ENCODE assay signal across 30 cellular contexts in the genomic region with DNA sequence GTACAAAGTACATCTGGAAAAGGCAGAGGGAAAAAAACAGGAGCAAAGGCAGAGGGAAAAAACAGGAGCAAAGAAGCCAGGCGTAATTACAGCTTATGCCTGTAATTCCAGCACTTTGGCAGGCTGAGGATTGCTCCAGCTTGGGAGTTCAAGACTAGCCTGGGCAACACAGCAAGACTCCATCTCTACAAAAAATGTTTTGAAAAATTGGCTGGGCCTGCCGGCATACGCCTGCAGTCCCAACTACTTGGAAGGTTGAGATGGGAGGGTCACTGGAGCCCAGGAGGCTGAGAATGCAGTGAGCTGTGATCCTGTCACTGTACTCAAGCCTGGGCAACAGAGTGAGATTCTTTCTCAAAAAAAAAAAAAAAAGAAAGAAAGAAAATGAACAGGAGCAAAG.
"Had no signal": no experiment of that assay in that cellular context is flagged by ENCODE, and none has a peak within 500 bp of the region (broad histone marks: within the 10 kb centered on the region; RNA-seq: fewer than 3 reads in every experiment).

No MANE protein-coding gene starts in this region.

- H3K4me1 Mint-ChIP-seq: natural killer cell, nephron had no signal

- H3K9me3 Mint-ChIP-seq: natural killer cell; nephron; neural progenitor cell; stimulated activated naive B cell treated with anti-CD40 and anti-IgM and Interleukin-4, amounts not matched to agents 10 μg/mL and 1 μg/mL and 100 μg/mL, for 72 hours; stimulated activated naive CD8-positive, alpha-beta T cell treated with anti-CD3 and anti-CD28 coated beads, Interleukin-15, Interleukin-2, amounts not matched to agents 100 ng/mL and 50 ng/mL, for 24 hours had no signal

- H3K9me3 ChIP-seq: ovary, psoas muscle, spleen, stomach, thoracic aorta, thyroid gland, tibial nerve, upper lobe of left lung, vagina had no signal

- H3K27me3 ChIP-seq: neural progenitor cell, ovary, spleen, thyroid gland, tibial nerve, vagina had no signal

- H3K36me3 ChIP-seq: neural progenitor cell, ovary, spleen, stomach, thoracic aorta, thyroid gland, tibial nerve, upper lobe of left lung, vagina had no signal

- DNase-seq: natural killer cell; occipital lobe; ovary; posterior cingulate gyrus; psoas muscle; right cardiac atrium; spleen; stimulated activated CD4-positive, alpha-beta T cell treated with anti-CD3 and anti-CD28 coated beads, Interleukin-12 subunit alpha, Interleukin-12 subunit beta, amount 100 ng/mL, for 4 hours; stimulated activated CD4-positive, alpha-beta T cell treated with anti-CD3 and anti-CD28 coated beads, Interleukin-1b, Interleukin-23, amount 100 ng/mL, for 48 hours; stimulated activated CD4-positive, alpha-beta T cell treated with anti-CD3 and anti-CD28 coated beads, Interleukin-4, amount 100 ng/mL, for 1 hour; stimulated activated CD4-positive, alpha-beta T cell treated with anti-CD3 and anti-CD28 coated beads, Interleukin-4, amount 100 ng/mL, for 4 hours; stimulated activated CD8-positive, alpha-beta memory T cell treated with anti-CD3 and anti-CD28 coated beads, Interleukin-4, amount 100 ng/mL, for 48 hours; stimulated activated naive B cell treated with anti-CD40 and anti-IgM and Interleukin-4, amounts not matched to agents 10 μg/mL and 1 μg/mL and 100 μg/mL, for 72 hours; stimulated activated naive CD4-positive, alpha-beta T cell treated with Interleukin-2 at 50 U/mL for 16 hours; stomach; thyroid gland; trophoblast cell; upper lobe of left lung had no signal

- FAIRE-seq: urothelium cell line had no signal

- H3K4me3 ChIP-seq: neural progenitor cell, ovary, psoas muscle, skin epidermis, smooth muscle cell, spleen, stomach, thoracic aorta, thyroid gland, tibial nerve, upper lobe of left lung, vagina had no signal

- H3K4me3 Mint-ChIP-seq: natural killer cell; nephron; neural progenitor cell; stimulated activated naive B cell treated with anti-CD40 and anti-IgM and Interleukin-4, amounts not matched to agents 10 μg/mL and 1 μg/mL and 100 μg/mL, for 72 hours; stimulated activated naive CD8-positive, alpha-beta T cell treated with anti-CD3 and anti-CD28 coated beads, Interleukin-15, Interleukin-2, amounts not matched to agents 100 ng/mL and 50 ng/mL, for 24 hours had no signal

- H3K27ac ChIP-seq: neural progenitor cell, ovary, parathyroid adenoma, psoas muscle, skin epidermis, spleen, stomach, thoracic aorta, thyroid gland, tibial nerve, upper lobe of left lung, vagina had no signal

- ATAC-seq: natural killer cell; psoas muscle; right cardiac atrium; sciatic nerve; stimulated activated naive B cell treated with anti-CD40 and anti-IgM and Interleukin-4, amounts not matched to agents 10 μg/mL and 1 μg/mL and 100 μg/mL, for 72 hours had no signal

- H3K36me3 Mint-ChIP-seq: natural killer cell; neural progenitor cell; stimulated activated naive B cell treated with anti-CD40 and anti-IgM and Interleukin-4, amounts not matched to agents 10 μg/mL and 1 μg/mL and 100 μg/mL, for 72 hours had no signal

- H3K79me2 ChIP-seq: parathyroid adenoma had no signal

- H2AFZ ChIP-seq: neural progenitor cell, parathyroid adenoma had no signal

- H3K4me2 ChIP-seq: neural progenitor cell, smooth muscle cell had no signal

- H3K4me1 ChIP-seq: parathyroid adenoma, psoas muscle, thyroid gland had no signal

- H3K27ac Mint-ChIP-seq: natural killer cell; nephron; neural progenitor cell; progenitor cell of endocrine pancreas; stimulated activated naive B cell treated with anti-CD40 and anti-IgM and Interleukin-4, amounts not matched to agents 10 μg/mL and 1 μg/mL and 100 μg/mL, for 72 hours; stimulated activated naive CD8-positive, alpha-beta T cell treated with anti-CD3 and anti-CD28 coated beads, Interleukin-15, Interleukin-2, amounts not matched to agents 100 ng/mL and 50 ng/mL, for 24 hours had no signal

- H3K9ac ChIP-seq: neural progenitor cell, parathyroid adenoma had no signal
